In genomic region chr22:37077802-37078448, GRCh38 we compare ENCODE assay signal across 8 cellular contexts. TPM values are rescaled to one million over a fixed set of nuclear protein-coding genes. Genes with fewer than 3 reads are reported as not detected.
DNase-seq lines count a peak whose midpoint lies in the region; ATAC-seq and TF ChIP-seq lines count a peak whose summit lies in the region.

No MANE protein-coding gene starts in this region.

- peak; percentile 73 for ATAC-seq in stimulated activated memory B cell treated with anti-CD40 and anti-IgM and Interleukin-4, amounts not matched to agents 10 μg/mL and 1 μg/mL and 100 μg/mL, for 72 hours
- ATAC-seq in GM21423 (IDR thresholded peaks at IDR 0.05; ENCODE audit: unreplicated experiment), result no peak
- ATAC-seq in HG03469 (IDR thresholded peaks at IDR 0.05; ENCODE audit: unreplicated experiment), result no peak

- H3K36me3 ChIP-seq in GM06990 (ENCODE audit: control insufficient read depth, insufficient read depth, low read length) (no peaks in the 10 kb centered on the region), MM.1S (replicated peaks; ENCODE audit: insufficient read depth, low read length) (no peaks in the 10 kb centered on the region)

- no peak overlapping the region for H3K4me3 ChIP-seq in GM06990 (replicated peaks; ENCODE audit: low read depth, low read length)
- no peak overlapping the region for H3K4me3 ChIP-seq in MM.1S (ENCODE audit: low read length)

- H3K9me2 ChIP-seq in MM.1S (replicated peaks; ENCODE audit: insufficient read depth, low read length), result no peaks in the 10 kb centered on the region

- no peak overlapping the region for H2AFZ ChIP-seq in MM.1S (ENCODE audit: low read length)

- no peaks in the 10 kb centered on the region for H3K79me2 ChIP-seq in MM.1S (ENCODE audit: low read length)

- H3K9me3 Mint-ChIP-seq in activated CD4-positive, alpha-beta memory T cell treated with anti-CD3 and anti-CD28 coated beads, Interleukin-2, amount 10 ng/mL, durations not matched to agents 7 days and 5 days, result no peaks in the 10 kb centered on the region
- no peaks in the 10 kb centered on the region for H3K9me3 Mint-ChIP-seq in stimulated activated memory B cell treated with anti-CD40 and anti-IgM and Interleukin-4, amounts not matched to agents 10 μg/mL and 1 μg/mL and 100 μg/mL, for 72 hours

- H3K27me3 Mint-ChIP-seq in activated CD4-positive, alpha-beta memory T cell treated with anti-CD3 and anti-CD28 coated beads, Interleukin-2, amount 10 ng/mL, durations not matched to agents 7 days and 5 days, result no peaks in the 10 kb centered on the region
- H3K27me3 Mint-ChIP-seq in stimulated activated memory B cell treated with anti-CD40 and anti-IgM and Interleukin-4, amounts not matched to agents 10 μg/mL and 1 μg/mL and 100 μg/mL, for 72 hours, result peaks cover 24% of the 10 kb centered on the region

- peak; percentile 78 for DNase-seq in GM06990 (ENCODE audit: extremely low read depth, insufficient read length)
- DNase-seq in MM.1S, result peak; percentile 48
- DNase-seq in activated CD4-positive, alpha-beta memory T cell treated with anti-CD3 and anti-CD28 coated beads, Interleukin-2, amount 10 ng/mL, durations not matched to agents 7 days and 5 days, result peak; percentile 88
- peak; percentile 81 for DNase-seq in effector CD4-positive, alpha-beta T cell
- peak; percentile 30 for DNase-seq in myocyte (ENCODE audit: low read depth)

- no peaks in the 10 kb centered on the region for H3F3A ChIP-seq in MM.1S (ENCODE audit: insufficient read depth, low read length)

- H3K36me3 Mint-ChIP-seq in activated CD4-positive, alpha-beta memory T cell treated with anti-CD3 and anti-CD28 coated beads, Interleukin-2, amount 10 ng/mL, durations not matched to agents 7 days and 5 days (ENCODE audit: low read depth), result peaks cover 3% of the 10 kb centered on the region
- H3K36me3 Mint-ChIP-seq in stimulated activated memory B cell treated with anti-CD40 and anti-IgM and Interleukin-4, amounts not matched to agents 10 μg/mL and 1 μg/mL and 100 μg/mL, for 72 hours, result no peaks in the 10 kb centered on the region

- H3K9me3 ChIP-seq in MM.1S (replicated peaks; ENCODE audit: insufficient read depth, low read length), result no peaks in the 10 kb centered on the region

- H3K4me3 Mint-ChIP-seq in activated CD4-positive, alpha-beta memory T cell treated with anti-CD3 and anti-CD28 coated beads, Interleukin-2, amount 10 ng/mL, durations not matched to agents 7 days and 5 days, result peak overlapping the region; percentile 1
- H3K4me3 Mint-ChIP-seq in stimulated activated memory B cell treated with anti-CD40 and anti-IgM and Interleukin-4, amounts not matched to agents 10 μg/mL and 1 μg/mL and 100 μg/mL, for 72 hours, result no peak overlapping the region

- H3K27me3 ChIP-seq in GM06990 (replicated peaks; ENCODE audit: control insufficient read depth, insufficient read depth, low read length) (no peaks in the 10 kb centered on the region; the same call in 1 of the 2 replicates), MM.1S (replicated peaks; ENCODE audit: insufficient read depth, low read length) (peaks cover 90% of the 10 kb centered on the region)

- H3K4me1 ChIP-seq in MM.1S (ENCODE audit: low read length), result no peaks in the 10 kb centered on the region

- H4K20me1 ChIP-seq in MM.1S (ENCODE audit: insufficient read depth, low read length), result no peaks in the 10 kb centered on the region

- H3K27ac ChIP-seq in MM.1S (ENCODE audit: low read length), result no peak overlapping the region

- H3K4me2 ChIP-seq in MM.1S (ENCODE audit: low read depth, low read length), result no peak overlapping the region

- TF ChIP-seq CTCF in GM06990 (IDR thresholded peaks at IDR 0.05; ENCODE audit: insufficient read depth, low read length, poor library complexity, severe bottlenecking) (peak; percentile 99), MM.1S (IDR thresholded peaks at IDR 0.05; ENCODE audit: low read length) (peak; percentile 96)

- CTCF ChIA-PET in activated CD4-positive, alpha-beta memory T cell treated with anti-CD3 and anti-CD28 coated beads, Interleukin-2, amount 10 ng/mL, durations not matched to agents 7 days and 5 days (lab: Charles Lee), result interaction anchor here (0.9 to 5.2 kb wide), 10 partner anchors 11 to 183 kb away, joined by 3 to 81 read pairs (median 4); partner anchors contain the start of gene KCTD17

- POLR2A ChIA-PET in activated CD4-positive, alpha-beta memory T cell treated with anti-CD3 and anti-CD28 coated beads, Interleukin-2, amount 10 ng/mL, durations not matched to agents 7 days and 5 days (lab: Charles Lee), result interaction anchor here (0.7 to 6.2 kb wide), 8 partner anchors 45 to 128 kb away, joined by 3 to 194 read pairs (median 28); partner anchors contain the start of gene IL2RB

- no peak overlapping the region for H3K9ac ChIP-seq in MM.1S (ENCODE audit: low read length)

- peaks cover 68% of the 10 kb centered on the region for H3K4me1 Mint-ChIP-seq in activated CD4-positive, alpha-beta memory T cell treated with anti-CD3 and anti-CD28 coated beads, Interleukin-2, amount 10 ng/mL, durations not matched to agents 7 days and 5 days
- H3K4me1 Mint-ChIP-seq in stimulated activated memory B cell treated with anti-CD40 and anti-IgM and Interleukin-4, amounts not matched to agents 10 μg/mL and 1 μg/mL and 100 μg/mL, for 72 hours, result peaks cover 31% of the 10 kb centered on the region

- peak overlapping the region; percentile 100 for H3K27ac Mint-ChIP-seq in activated CD4-positive, alpha-beta memory T cell treated with anti-CD3 and anti-CD28 coated beads, Interleukin-2, amount 10 ng/mL, durations not matched to agents 7 days and 5 days
- peak overlapping the region; percentile 66 for H3K27ac Mint-ChIP-seq in stimulated activated memory B cell treated with anti-CD40 and anti-IgM and Interleukin-4, amounts not matched to agents 10 μg/mL and 1 μg/mL and 100 μg/mL, for 72 hours

RNA-seq across cellular contexts. Expression of gene KCTD17, which starts 26.4 kb away (rescaled TPM):
- 10 to 100 TPM; 34.5 to 36.3 TPM for total RNA-seq in activated CD4-positive, alpha-beta memory T cell treated with anti-CD3 and anti-CD28 coated beads, Interleukin-2, amount 10 ng/mL, durations not matched to agents 7 days and 5 days
- 10.7 and 11.0 TPM in 2 replicates for total RNA-seq in myocyte
- 32.2 TPM for polyA plus RNA-seq in myocyte (2012)

RNA-seq across cellular contexts. Expression of gene TMPRSS6, which starts 31.6 kb away (rescaled TPM):
- 10 to 100 TPM; 14.0 to 14.7 TPM for total RNA-seq in activated CD4-positive, alpha-beta memory T cell treated with anti-CD3 and anti-CD28 coated beads, Interleukin-2, amount 10 ng/mL, durations not matched to agents 7 days and 5 days
- total RNA-seq in myocyte, result not detected in 2 replicates
- polyA plus RNA-seq in myocyte (2012), result not detected

RNA-seq across cellular contexts. Expression of gene MPST, which starts 58.4 kb away (rescaled TPM):
- total RNA-seq in activated CD4-positive, alpha-beta memory T cell treated with anti-CD3 and anti-CD28 coated beads, Interleukin-2, amount 10 ng/mL, durations not matched to agents 7 days and 5 days, result 10 to 100 TPM; 29.6 to 32.7 TPM
- total RNA-seq in myocyte, result 71.5 and 109 TPM in 2 replicates
- polyA plus RNA-seq in myocyte (2012), result 32.2 TPM

RNA-seq across cellular contexts. Expression of gene TST, which starts 58.7 kb away (rescaled TPM):
- total RNA-seq in activated CD4-positive, alpha-beta memory T cell treated with anti-CD3 and anti-CD28 coated beads, Interleukin-2, amount 10 ng/mL, durations not matched to agents 7 days and 5 days, result 1 to 10 TPM; 7.2 to 8.3 TPM
- 31.9 and 32.2 TPM in 2 replicates for total RNA-seq in myocyte
- 13.3 TPM for polyA plus RNA-seq in myocyte (2012)

Comparison
In these comparisons a context has a peak if more than half of its experiments do, and no peak if none do; other contexts are left out.
1. DNase-seq: peak in every context shown above with its lines; median percentile 88 in activated CD4-positive, alpha-beta memory T cell treated with anti-CD3 and anti-CD28 coated beads, Interleukin-2, amount 10 ng/mL, durations not matched to agents 7 days and 5 days; 81 in effector CD4-positive, alpha-beta T cell; 78 in GM06990; 48 in MM.1S; 30 in myocyte.
2. RNA of gene TMPRSS6, which starts 31.6 kb away (total RNA-seq): 14.0 to 14.7 TPM in activated CD4-positive, alpha-beta memory T cell treated with anti-CD3 and anti-CD28 coated beads, Interleukin-2, amount 10 ng/mL, durations not matched to agents 7 days and 5 days; not detected in myocyte; every median in the first group is over 10 times any median in the second.